In genomic region chr3:102053375-102053989, GRCh38 we compare ENCODE assay signal across 13 cellular contexts.
A peak's percentile ranks its signal among the peaks of the same experiment; 100 is the strongest.
DNase-seq lines count a peak whose midpoint lies in the region; ATAC-seq and TF ChIP-seq lines count a peak whose summit lies in the region.
"Had no signal": no experiment of that assay in that cellular context is flagged by ENCODE, and none has a peak within 500 bp of the region (broad histone marks: within the 10 kb centered on the region; RNA-seq: fewer than 3 reads in every experiment).

No MANE protein-coding gene starts in this region.

- no peak overlapping the region for H3K4me3 Mint-ChIP-seq in activated T-cell treated with anti-CD3 and anti-CD28 coated beads, Interleukin-2, amount 50 U/mL, for 4 hours
- no peak overlapping the region for H3K4me3 Mint-ChIP-seq in stimulated activated naive B cell treated with anti-CD40 and anti-IgM and Interleukin-4, amounts not matched to agents 10 μg/mL and 1 μg/mL and 100 μg/mL, for 72 hours
- H3K4me3 Mint-ChIP-seq in T-helper 2 cell treated with Interferon-gamma antibody and Interleukin-4, amounts not matched to agents 5 μg/mL and 100 μg/mL, for 36 hours, result no peak overlapping the region
- H3K4me3 Mint-ChIP-seq: activated naive CD4-positive, alpha-beta T cell treated with anti-CD3 and anti-CD28 coated beads, Interleukin-2, amount 50 U/mL, for 24 hours; naive thymus-derived CD8-positive, alpha-beta T cell had no signal

- H3K27me3 ChIP-seq in testis, result no peaks in the 10 kb centered on the region
- H3K27me3 ChIP-seq: heart right ventricle had no signal

- peaks cover 23% of the 10 kb centered on the region for H3K4me1 Mint-ChIP-seq in activated T-cell treated with anti-CD3 and anti-CD28 coated beads, Interleukin-2, amount 50 U/mL, for 4 hours (ENCODE audit: low read depth)
- peaks cover 31 to 52% of the 10 kb centered on the region in 2 donors for H3K4me1 Mint-ChIP-seq in stimulated activated naive B cell treated with anti-CD40 and anti-IgM and Interleukin-4, amounts not matched to agents 10 μg/mL and 1 μg/mL and 100 μg/mL, for 72 hours
- peaks cover 15% of the 10 kb centered on the region for H3K4me1 Mint-ChIP-seq in T-helper 2 cell treated with Interferon-gamma antibody and Interleukin-4, amounts not matched to agents 5 μg/mL and 100 μg/mL, for 36 hours (ENCODE audit: low read depth)

- 47 to 49% methylated on average over 4 of the region's 4 CpGs for WGBS in testis, 2 donors

- no peaks in the 10 kb centered on the region for H3K4me1 ChIP-seq in testis

- no peak overlapping the region for H3K27ac ChIP-seq in testis

- no peak for TF ChIP-seq POLR2A in testis (IDR thresholded peaks at IDR 0.05)

- no peaks in the 10 kb centered on the region for H3K36me3 Mint-ChIP-seq in activated T-cell treated with anti-CD3 and anti-CD28 coated beads, Interleukin-2, amount 50 U/mL, for 4 hours (ENCODE audit: insufficient read depth)
- peaks cover 18 to 31% of the 10 kb centered on the region in 2 donors for H3K36me3 Mint-ChIP-seq in stimulated activated naive B cell treated with anti-CD40 and anti-IgM and Interleukin-4, amounts not matched to agents 10 μg/mL and 1 μg/mL and 100 μg/mL, for 72 hours
- peaks cover 20% of the 10 kb centered on the region for H3K36me3 Mint-ChIP-seq in T-helper 2 cell treated with Interferon-gamma antibody and Interleukin-4, amounts not matched to agents 5 μg/mL and 100 μg/mL, for 36 hours (ENCODE audit: low read depth)

- TF ChIP-seq CTCF in choroid plexus epithelial cell (conservative IDR thresholded peaks at IDR 0.05; ENCODE audit: low read depth, low read length) (no peak), testis (IDR thresholded peaks at IDR 0.05) (no peak)

- no peaks in the 10 kb centered on the region for H3K9me3 ChIP-seq in testis

- no peaks in the 10 kb centered on the region for H3K36me3 ChIP-seq in testis (ENCODE audit: low read depth, missing control alignments)
- H3K36me3 ChIP-seq: heart right ventricle had no signal

- H3K4me3 ChIP-seq in choroid plexus epithelial cell (ENCODE audit: low read depth, low read length), result no peak overlapping the region
- no peak overlapping the region for H3K4me3 ChIP-seq in testis
- H3K4me3 ChIP-seq: heart right ventricle had no signal

- H3K27me3 Mint-ChIP-seq in activated T-cell treated with anti-CD3 and anti-CD28 coated beads, Interleukin-2, amount 50 U/mL, for 4 hours (ENCODE audit: low read depth), result no peaks in the 10 kb centered on the region
- no peaks in the 10 kb centered on the region for H3K27me3 Mint-ChIP-seq in stimulated activated naive B cell treated with anti-CD40 and anti-IgM and Interleukin-4, amounts not matched to agents 10 μg/mL and 1 μg/mL and 100 μg/mL, for 72 hours
- H3K27me3 Mint-ChIP-seq in T-helper 2 cell treated with Interferon-gamma antibody and Interleukin-4, amounts not matched to agents 5 μg/mL and 100 μg/mL, for 36 hours (ENCODE audit: low read depth), result no peaks in the 10 kb centered on the region
- H3K27me3 Mint-ChIP-seq: activated naive CD4-positive, alpha-beta T cell treated with anti-CD3 and anti-CD28 coated beads, Interleukin-2, amount 50 U/mL, for 24 hours; naive thymus-derived CD8-positive, alpha-beta T cell had no signal

- peaks cover 13% of the 10 kb centered on the region for H3K9me3 Mint-ChIP-seq in activated T-cell treated with anti-CD3 and anti-CD28 coated beads, Interleukin-2, amount 50 U/mL, for 4 hours
- H3K9me3 Mint-ChIP-seq in stimulated activated naive B cell treated with anti-CD40 and anti-IgM and Interleukin-4, amounts not matched to agents 10 μg/mL and 1 μg/mL and 100 μg/mL, for 72 hours, result peaks cover 23 to 30% of the 10 kb centered on the region in 2 donors
- H3K9me3 Mint-ChIP-seq in T-helper 2 cell treated with Interferon-gamma antibody and Interleukin-4, amounts not matched to agents 5 μg/mL and 100 μg/mL, for 36 hours, result peaks cover 32% of the 10 kb centered on the region

- peak; percentile 57 to 64 for ATAC-seq in activated T-cell treated with anti-CD3 and anti-CD28 coated beads, Interleukin-2, amount 50 U/mL, for 4 hours
- ATAC-seq in HG03457 (IDR thresholded peaks at IDR 0.05; ENCODE audit: unreplicated experiment), result peak; percentile 39
- ATAC-seq in stimulated activated naive B cell treated with anti-CD40 and anti-IgM and Interleukin-4, amounts not matched to agents 10 μg/mL and 1 μg/mL and 100 μg/mL, for 72 hours (replicated peaks), result peak; percentile 83 to 86
- ATAC-seq: heart right ventricle; naive thymus-derived CD8-positive, alpha-beta T cell had no signal

- H3K27ac Mint-ChIP-seq in stimulated activated naive B cell treated with anti-CD40 and anti-IgM and Interleukin-4, amounts not matched to agents 10 μg/mL and 1 μg/mL and 100 μg/mL, for 72 hours, result peak overlapping the region; percentile 47
- no peak overlapping the region for H3K27ac Mint-ChIP-seq in T-helper 2 cell treated with Interferon-gamma antibody and Interleukin-4, amounts not matched to agents 5 μg/mL and 100 μg/mL, for 36 hours

- DNase-seq in activated T-cell treated with anti-CD3 and anti-CD28 coated beads, Interleukin-2, amount 50 U/mL, for 4 hours, result no peak
- DNase-seq in activated T-cell treated with anti-CD3 and anti-CD28 coated beads, Interleukin-2, amount 50 U/mL, for 1 hour, result no peak
- DNase-seq in choroid plexus epithelial cell (ENCODE audit: low read depth) (peak; percentile 59), testis (no peak), HuH-7.5 (ENCODE audit: low spot score) (no peak)
- DNase-seq in stimulated activated naive B cell treated with anti-CD40 and anti-IgM and Interleukin-4, amounts not matched to agents 10 μg/mL and 1 μg/mL and 100 μg/mL, for 72 hours, result no peak
- no peak for DNase-seq in T-helper 2 cell treated with Interferon-gamma antibody and Interleukin-4, amounts not matched to agents 5 μg/mL and 100 μg/mL, for 36 hours (ENCODE audit: low spot score)
- DNase-seq: heart right ventricle; naive thymus-derived CD8-positive, alpha-beta T cell; NCI-H1417 treated with DMSO at 0.1 percent for 48 hours; T-helper 2 cell had no signal

- intact Hi-C loops in testis (cut with DNase I; ENCODE audit: low total_unique reads), result no loop called here
